36 cellular contexts compared by ENCODE assay signal in the genomic region with DNA sequence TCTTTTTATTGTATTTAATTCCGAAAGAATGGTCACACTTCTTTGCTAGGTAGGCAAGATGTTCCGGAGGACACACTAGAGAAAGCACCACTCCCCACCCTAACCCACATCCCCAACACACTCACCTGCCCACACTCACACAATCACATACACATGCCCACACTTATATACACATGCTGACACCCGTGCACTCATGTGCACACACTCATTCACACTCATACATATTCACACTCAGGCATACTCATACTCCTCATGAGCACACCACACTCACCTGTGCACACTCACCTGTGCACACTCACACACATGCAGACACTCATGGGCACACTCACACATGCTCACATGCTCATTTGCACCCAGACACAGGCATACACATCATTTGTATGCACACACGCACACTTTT. TPM values are rescaled to one million over a fixed set of nuclear protein-coding genes. Genes with fewer than 3 reads are reported as not detected.
"Had no signal": no experiment of that assay in that cellular context is flagged by ENCODE, and none has a peak within 500 bp of the region (broad histone marks: within the 10 kb centered on the region; RNA-seq: fewer than 3 reads in every experiment).

No MANE protein-coding gene starts in this region.

- H3K4me1 ChIP-seq: adrenal gland, Peyer's patch, SJSA1 had no signal

- H3K4me1 Mint-ChIP-seq: activated CD4-positive, alpha-beta T cell treated with anti-CD3 and anti-CD28 coated beads for 36 hours had no signal

- H3K9me3 Mint-ChIP-seq: activated CD4-positive, alpha-beta T cell treated with anti-CD3 and anti-CD28 coated beads, Interleukin-2, amount 10 ng/mL, durations not matched to agents 7 days and 5 days; activated naive CD4-positive, alpha-beta T cell treated with anti-CD3 and anti-CD28 coated beads for 36 hours; activated naive CD4-positive, alpha-beta T cell treated with anti-CD3 and anti-CD28 coated beads, Interleukin-2, amount 50 U/mL, for 72 hours; activated T-cell treated with anti-CD3 and anti-CD28 coated beads, Interleukin-2, amount 50 U/mL, for 24 hours; activated T-helper 2 cell treated with anti-CD3 and anti-CD28 coated beads, Interferon-gamma antibody, Interleukin-2, Interleukin-4, amounts not matched to agents 10 μg/mL and 5 μg/mL and 100 μg/mL, durations not matched to agents 14 hours and 24 hours and 36 hours; brain; T-helper 1 cell treated with Interleukin-12 subunit alpha and Interleukin-12 subunit beta and Interleukin-4 antibody, amounts not matched to agents 30 μg/mL and 1 μg/mL, for 36 hours; T-helper 2 cell treated with Interferon-gamma antibody and Interleukin-4, amounts not matched to agents 5 μg/mL and 100 μg/mL, for 36 hours had no signal

- H3K27ac Mint-ChIP-seq: activated CD4-positive, alpha-beta T cell treated with anti-CD3 and anti-CD28 coated beads for 36 hours; activated CD4-positive, alpha-beta T cell treated with anti-CD3 and anti-CD28 coated beads, Interleukin-2, amount 10 ng/mL, durations not matched to agents 7 days and 5 days; activated CD8-positive, alpha-beta T cell treated with anti-CD3 and anti-CD28 coated beads, Interleukin-2, amount 10 ng/mL, durations not matched to agents 7 days and 5 days; activated naive CD4-positive, alpha-beta T cell treated with anti-CD3 and anti-CD28 coated beads for 36 hours; activated naive CD4-positive, alpha-beta T cell treated with anti-CD3 and anti-CD28 coated beads, Interleukin-2, amount 50 U/mL, for 72 hours; activated T-cell treated with anti-CD3 and anti-CD28 coated beads, Interleukin-2, amount 50 U/mL, for 24 hours; activated T-helper 2 cell treated with anti-CD3 and anti-CD28 coated beads, Interferon-gamma antibody, Interleukin-2, Interleukin-4, amounts not matched to agents 10 μg/mL and 5 μg/mL and 100 μg/mL, durations not matched to agents 14 hours and 24 hours and 36 hours; brain; T-helper 1 cell treated with Interleukin-12 subunit alpha and Interleukin-12 subunit beta and Interleukin-4 antibody, amounts not matched to agents 30 μg/mL and 1 μg/mL, for 36 hours; T-helper 2 cell treated with Interferon-gamma antibody and Interleukin-4, amounts not matched to agents 5 μg/mL and 100 μg/mL, for 36 hours had no signal

- H3K27ac ChIP-seq: adrenal gland, Peyer's patch, SJSA1 had no signal

- H3K9me2 ChIP-seq: SK-N-SH had no signal

- H3K36me3 Mint-ChIP-seq: activated naive CD4-positive, alpha-beta T cell treated with anti-CD3 and anti-CD28 coated beads, Interleukin-2, amount 50 U/mL, for 72 hours; brain had no signal

- H3K4me2 ChIP-seq: SK-N-SH had no signal

- H3K36me3 ChIP-seq: adrenal gland, Peyer's patch, SJSA1 had no signal

- ATAC-seq: activated CD4-positive, alpha-beta T cell treated with anti-CD3 and anti-CD28 coated beads for 36 hours; activated CD4-positive, CD25-positive, alpha-beta regulatory T cell treated with anti-CD3 and anti-CD28 coated beads, Interleukin-2, amount 50 U/mL, for 24 hours; activated CD8-positive, alpha-beta T cell treated with anti-CD3 and anti-CD28 coated beads, Interleukin-2, amount 10 ng/mL, durations not matched to agents 7 days and 5 days; activated naive CD4-positive, alpha-beta T cell treated with anti-CD3 and anti-CD28 coated beads, Interleukin-2, amount 50 U/mL, for 72 hours; PC-3 had no signal

- DNase-seq: activated CD4-positive, alpha-beta T cell treated with anti-CD3 and anti-CD28 coated beads for 36 hours; activated CD4-positive, alpha-beta T cell treated with anti-CD3 and anti-CD28 coated beads, Interleukin-2, amount 10 ng/mL, durations not matched to agents 7 days and 5 days; activated CD4-positive, alpha-beta T cell treated with anti-CD3 and anti-CD28 coated beads, Interleukin-2, amount 50 U/mL, for 48 hours; activated CD8-positive, alpha-beta T cell treated with anti-CD3 and anti-CD28 coated beads, Interleukin-2, amount 10 ng/mL, durations not matched to agents 7 days and 5 days; activated gamma-delta T cell treated with Interleukin-2 at 50 U/mL for 16 hours; activated naive CD4-positive, alpha-beta T cell treated with anti-CD3 and anti-CD28 coated beads for 36 hours; activated T-cell treated with anti-CD3 and anti-CD28 coated beads, Interleukin-2, amount 50 U/mL, for 24 hours; adrenal gland; caudate nucleus; MM.1S; MV-4-11; NCI-H1092 treated with DMSO at 0.1 percent for 48 hours; NCI-H1417; NCI-H146; NCI-H187; NCI-H2029 treated with DMSO at 0.1 percent for 48 hours; NCI-H2107; NCI-H2171; NCI-H510A; NCI-H526; NCI-H748 treated with DMSO at 0.1 percent for 48 hours; NK-92 treated with Interleukin-12 subunit alpha and Interleukin-12 subunit beta, amount 100 ng/mL, for 24 hours; PC-3; Peyer's patch; RPMI8226; SHP77 treated with DMSO at 0.1 percent for 48 hours; SK-N-SH had no signal

- H3K4me3 Mint-ChIP-seq: activated CD4-positive, alpha-beta T cell treated with anti-CD3 and anti-CD28 coated beads for 36 hours; activated CD4-positive, alpha-beta T cell treated with anti-CD3 and anti-CD28 coated beads, Interleukin-2, amount 10 ng/mL, durations not matched to agents 7 days and 5 days; activated CD8-positive, alpha-beta T cell treated with anti-CD3 and anti-CD28 coated beads, Interleukin-2, amount 10 ng/mL, durations not matched to agents 7 days and 5 days; activated naive CD4-positive, alpha-beta T cell treated with anti-CD3 and anti-CD28 coated beads for 36 hours; activated T-cell treated with anti-CD3 and anti-CD28 coated beads, Interleukin-2, amount 50 U/mL, for 24 hours; brain; T-helper 1 cell treated with Interleukin-12 subunit alpha and Interleukin-12 subunit beta and Interleukin-4 antibody, amounts not matched to agents 30 μg/mL and 1 μg/mL, for 36 hours; T-helper 2 cell treated with Interferon-gamma antibody and Interleukin-4, amounts not matched to agents 5 μg/mL and 100 μg/mL, for 36 hours had no signal

- H3K9me3 ChIP-seq: adrenal gland, Peyer's patch, SJSA1, SK-N-SH had no signal

- H3K27me3 Mint-ChIP-seq: brain had no signal

- H3K4me3 ChIP-seq: adrenal gland, Peyer's patch, SJSA1 had no signal

- H3K27me3 ChIP-seq: adrenal gland, Peyer's patch, SJSA1 had no signal

RNA-seq across cellular contexts. Expression of a gene that starts 21.4 kb away (rescaled TPM):
- total RNA-seq: activated CD4-positive, alpha-beta T cell treated with anti-CD3 and anti-CD28 coated beads for 36 hours; activated CD4-positive, alpha-beta T cell treated with anti-CD3 and anti-CD28 coated beads, Interleukin-2, amount 10 ng/mL, durations not matched to agents 7 days and 5 days; activated CD8-positive, alpha-beta T cell treated with anti-CD3 and anti-CD28 coated beads, Interleukin-2, amount 10 ng/mL, durations not matched to agents 7 days and 5 days; activated naive CD4-positive, alpha-beta T cell treated with anti-CD3 and anti-CD28 coated beads for 36 hours; activated naive CD4-positive, alpha-beta T cell treated with anti-CD3 and anti-CD28 coated beads, Interleukin-2, amount 50 U/mL, for 72 hours; activated T-helper 2 cell treated with anti-CD3 and anti-CD28 coated beads, Interferon-gamma antibody, Interleukin-2, Interleukin-4, amounts not matched to agents 10 μg/mL and 5 μg/mL and 100 μg/mL, durations not matched to agents 14 hours and 24 hours and 36 hours; bronchial epithelial cell; LHCN-M2; PC-3; SJSA1 had no signal
- polyA plus RNA-seq: SK-N-SH had no signal
